Comparison of ENCODE assay signal across 22 cellular contexts in the genomic region with DNA sequence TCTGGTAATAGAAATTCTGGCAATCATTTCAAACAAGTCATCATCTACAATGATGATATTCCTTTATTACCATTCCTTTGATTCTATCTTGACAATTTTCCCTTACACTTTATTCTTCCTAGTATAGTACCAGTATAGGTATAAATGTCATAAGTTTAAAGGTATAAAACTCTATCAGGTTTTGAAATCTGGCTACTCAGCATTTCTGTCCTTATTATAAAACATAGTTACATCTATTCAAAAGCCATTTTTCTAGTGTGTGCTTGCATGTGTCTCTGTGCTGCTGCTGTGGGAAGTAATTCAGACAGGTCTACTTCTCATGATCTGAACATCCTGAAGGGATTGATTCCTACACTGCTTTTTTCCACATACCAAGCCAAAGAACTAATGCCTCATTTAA. TPM values are rescaled to one million over a fixed set of nuclear protein-coding genes. Genes with fewer than 3 reads are reported as not detected.
"Had no signal": no experiment of that assay in that cellular context is flagged by ENCODE, and none has a peak within 500 bp of the region (broad histone marks: within the 10 kb centered on the region; RNA-seq: fewer than 3 reads in every experiment).

No MANE protein-coding gene starts in this region.

- H3K4me1 ChIP-seq: SJSA1 had no signal

- H3K4me3 Mint-ChIP-seq: IgD-negative memory B cell had no signal

- H3K27ac ChIP-seq: SJSA1, SK-N-MC had no signal

- FAIRE-seq: RCC 7860 had no signal

- H3K27me3 ChIP-seq: SJSA1 had no signal

- DNase-seq: KBM-7, NCI-H1092, NCI-H1105 treated with DMSO at 0.1 percent for 48 hours, NCI-H1417 treated with DMSO at 0.1 percent for 48 hours, NCI-H146, NCI-H1694 treated with DMSO at 0.1 percent for 48 hours, NCI-H1930, NCI-H2081, NCI-H2107, NCI-H226, NCI-H446, NCI-H510A, NCI-H524 treated with DMSO at 0.1 percent for 48 hours, NCI-H69, NCI-H774, Right ventricle myocardium superior, RPMI8226, SIG-M5 had no signal

- H3K9me3 Mint-ChIP-seq: IgD-negative memory B cell had no signal

- H3K9me3 ChIP-seq: SJSA1 had no signal

- H3K4me1 Mint-ChIP-seq: IgD-negative memory B cell had no signal

- H3K36me3 Mint-ChIP-seq: IgD-negative memory B cell had no signal

- H3K27ac Mint-ChIP-seq: IgD-negative memory B cell had no signal

- H3K4me3 ChIP-seq: SJSA1, SK-N-MC had no signal

RNA-seq across cellular contexts. Expression of gene COL12A1, which starts 36.2 kb away (rescaled TPM):
- polyA plus RNA-seq: IgD-negative memory B cell had no signal
